Comparison of ENCODE assay signal across 12 cellular contexts in genomic region chr17:78707923-78708322, GRCh38.
DNase-seq lines count a peak whose midpoint lies in the region; ATAC-seq, FAIRE-seq and TF ChIP-seq lines count a peak whose summit lies in the region.
"Had no signal": no experiment of that assay in that cellular context is flagged by ENCODE, and none has a peak within 500 bp of the region (broad histone marks: within the 10 kb centered on the region; RNA-seq: fewer than 3 reads in every experiment).

No MANE protein-coding gene starts in this region.

- no peak for TF ChIP-seq CTCF in A549 (IDR thresholded peaks at IDR 0.05)

- no peaks in the 10 kb centered on the region for H3K9me3 Mint-ChIP-seq in effector memory CD8-positive, alpha-beta T cell
- H3K9me3 Mint-ChIP-seq: neural crest cell had no signal

- whole genome bisulfite sequencing in A549 (ENCODE audit: missing lambda C conversion rate) = 92% methylated on average over 7 of the region's 7 CpGs

- H3K9ac ChIP-seq in BLaER1 treated with 17β-estradiol and CSF1 and Interleukin-3, amounts not matched to agents 10 nM and 100 nM = peak overlapping the region in 5 of 11 experiments; percentile 17 to 58 (median 45); a peak in 6 of 22 replicates
- peak overlapping the region; percentile 7 for H3K9ac ChIP-seq in SK-N-MC (ENCODE audit: insufficient read length)

- CTCF ChIA-PET in A549 (lab: Yijun Ruan, JAX) = interaction anchor here (0.6 to 16.2 kb wide), 86 partner anchors 8 to 482 kb away, joined by 3 to 488 read pairs (median 6); no protein-coding TSS in a partner anchor

- H3K4me3 ChIP-seq in A549 (no peak overlapping the region), SK-N-MC (no peak overlapping the region)
- no peak overlapping the region for H3K4me3 ChIP-seq in BLaER1 treated with 17β-estradiol and CSF1 and Interleukin-3, amounts not matched to agents 10 nM and 100 nM
- H3K4me3 ChIP-seq: MG63 had no signal

- ATAC-seq in A549 = peak in 1 of 2 experiments; percentile 4; a peak in 1 of 6 replicates
- no peak for ATAC-seq in HG03565 (IDR thresholded peaks at IDR 0.05; ENCODE audit: unreplicated experiment)
- ATAC-seq in effector memory CD8-positive, alpha-beta T cell (replicated peaks) = no peak
- no peak for ATAC-seq in HG02938 (IDR thresholded peaks at IDR 0.05; ENCODE audit: unreplicated experiment)

- DNase-seq in A549 (ENCODE audit: low read depth in 1 of 2, low spot score in 1 of 2) (no peak), SK-N-MC (ENCODE audit: low read depth, low spot score) (no peak), NCI-H774 (lab: John Stamatoyannopoulos, UW) (no peak)
- no peak for DNase-seq in effector memory CD8-positive, alpha-beta T cell

- H3K4me1 Mint-ChIP-seq in effector memory CD8-positive, alpha-beta T cell (ENCODE audit: low read depth in 2 of 2) = peaks cover 35 to 46% of the 10 kb centered on the region in 2 donors

- H3K27ac Mint-ChIP-seq in effector memory CD8-positive, alpha-beta T cell = peak overlapping the region in 1 of 2 donors; percentile 81

- no peak for TF ChIP-seq POLR2A in A549 (IDR thresholded peaks at IDR 0.05; ENCODE audit: low read length)

- POLR2A ChIA-PET in A549 (lab: Yijun Ruan, JAX) = interaction anchor here (1.1 to 3.3 kb wide), 3 partner anchors 29 to 211 kb away, joined by 3 to 37 read pairs (median 15); no protein-coding TSS in a partner anchor

- H3K9me3 ChIP-seq in A549 = no peaks in the 10 kb centered on the region
- no peaks in the 10 kb centered on the region for H3K9me3 ChIP-seq in BLaER1 treated with 17β-estradiol and CSF1 and Interleukin-3, amounts not matched to agents 10 nM and 100 nM (replicated peaks in 1 of 11)
- H3K9me3 ChIP-seq in SK-N-MC (ENCODE audit: low read depth, low read length) = no peaks in the 10 kb centered on the region
- H3K9me3 ChIP-seq: MG63 had no signal

- no peaks in the 10 kb centered on the region for H3K27me3 ChIP-seq in BLaER1 treated with 17β-estradiol and CSF1 and Interleukin-3, amounts not matched to agents 10 nM and 100 nM
- no peaks in the 10 kb centered on the region for H3K27me3 ChIP-seq in layer of hippocampus (ENCODE audit: control insufficient read depth, insufficient read depth, low read length)
- H3K27me3 ChIP-seq: MG63 had no signal

- TF ChIP-seq RAD21 in A549 (conservative IDR thresholded peaks at IDR 0.05 in 1 of 2, IDR thresholded peaks at IDR 0.05 in 1 of 2) = no peak

- FAIRE-seq in A549 (lab: Jason Lieb, UNC) = no peak
- FAIRE-seq: colon, H1 had no signal

- H3K4me2 ChIP-seq in A549 = peak overlapping the region; percentile 53
- H3K4me2 ChIP-seq in BLaER1 treated with 17β-estradiol and CSF1 and Interleukin-3, amounts not matched to agents 10 nM and 100 nM = peak overlapping the region; percentile 8 to 83 (median 77); a peak in 18 of 22 replicates

- no peaks in the 10 kb centered on the region for H3K27me3 Mint-ChIP-seq in effector memory CD8-positive, alpha-beta T cell

- peaks cover 83% of the 10 kb centered on the region for H3K36me3 Mint-ChIP-seq in effector memory CD8-positive, alpha-beta T cell (ENCODE audit: insufficient read depth)

- H3K4me3 Mint-ChIP-seq in effector memory CD8-positive, alpha-beta T cell = peak overlapping the region in 1 of 2 donors; percentile 25
- H3K4me3 Mint-ChIP-seq: neural crest cell had no signal

- peaks cover 45 to 79% (median 58%) of the 10 kb centered on the region in 11 experiments for H3K36me3 ChIP-seq in BLaER1 treated with 17β-estradiol and CSF1 and Interleukin-3, amounts not matched to agents 10 nM and 100 nM
- H3K36me3 ChIP-seq in SK-N-MC (ENCODE audit: insufficient read depth, low read length) = 0 out of 2 replicates have a peak, but pooled peaks cover 4% of the 10 kb centered on the region
- H3K36me3 ChIP-seq: MG63 had no signal

- peaks cover 48% of the 10 kb centered on the region for H3K4me1 ChIP-seq in A549
- H3K4me1 ChIP-seq in BLaER1 treated with 17β-estradiol and CSF1 and Interleukin-3, amounts not matched to agents 10 nM and 100 nM = peaks cover 45 to 58% (median 49%) of the 10 kb centered on the region in 10 experiments

- TF ChIP-seq EP300 in A549 (IDR thresholded peaks at IDR 0.05) = no peak

- peak overlapping the region; percentile 78 to 88 for H3K27ac ChIP-seq in A549
- H3K27ac ChIP-seq in BLaER1 treated with 17β-estradiol and CSF1 and Interleukin-3, amounts not matched to agents 10 nM and 100 nM = peak overlapping the region in 6 of 11 experiments; percentile 15 to 71 (median 60); a peak in 8 of 22 replicates
- H3K27ac ChIP-seq in SK-N-MC = no peak overlapping the region
- H3K27ac ChIP-seq in layer of hippocampus (ENCODE audit: low read depth, low read length) = peak overlapping the region; percentile 16

- H4K20me1 ChIP-seq in BLaER1 treated with 17β-estradiol and CSF1 and Interleukin-3, amounts not matched to agents 10 nM and 100 nM = peaks cover 0 to 98% (median 25%) of the 10 kb centered on the region in 11 experiments; a peak in 14 of 22 replicates

TF ChIP-seq in A549, 52 proteins besides CTCF, POLR2A, EP300 and RAD21:
- no peak for TF ChIP-seq RNF2 (IDR thresholded peaks at IDR 0.05; ENCODE audit: borderline replicate concordance, low read depth)
- TF ChIP-seq, protein P1, sequence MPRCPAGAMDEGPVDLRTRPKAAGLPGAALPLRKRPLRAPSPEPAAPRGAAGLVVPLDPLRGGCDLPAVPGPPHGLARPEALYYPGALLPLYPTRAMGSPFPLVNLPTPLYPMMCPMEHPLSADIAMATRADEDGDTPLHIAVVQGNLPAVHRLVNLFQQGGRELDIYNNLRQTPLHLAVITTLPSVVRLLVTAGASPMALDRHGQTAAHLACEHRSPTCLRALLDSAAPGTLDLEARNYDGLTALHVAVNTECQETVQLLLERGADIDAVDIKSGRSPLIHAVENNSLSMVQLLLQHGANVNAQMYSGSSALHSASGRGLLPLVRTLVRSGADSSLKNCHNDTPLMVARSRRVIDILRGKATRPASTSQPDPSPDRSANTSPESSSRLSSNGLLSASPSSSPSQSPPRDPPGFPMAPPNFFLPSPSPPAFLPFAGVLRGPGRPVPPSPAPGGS (IDR thresholded peaks at IDR 0.05) = no peak
- no peak for TF ChIP-seq HOXB13 (CRISPR knock-in tag; IDR thresholded peaks at IDR 0.05; ENCODE audit: low read depth)
- TF ChIP-seq ZC3H11A (IDR thresholded peaks at IDR 0.05) = no peak
- no peak for TF ChIP-seq CHD4 (IDR thresholded peaks at IDR 0.05; ENCODE audit: borderline replicate concordance)
- TF ChIP-seq HEYL (CRISPR knock-in tag; IDR thresholded peaks at IDR 0.05) = no peak
- peak in 1 of 2 experiments; percentile 3; a peak in 1 of 5 replicates for TF ChIP-seq JUN (IDR thresholded peaks at IDR 0.05)
- peak; percentile 90 for TF ChIP-seq MAFK (IDR thresholded peaks at IDR 0.05; ENCODE audit: partially characterized antibody)
- TF ChIP-seq RFX5 (IDR thresholded peaks at IDR 0.05) = no peak
- TF ChIP-seq RARB (CRISPR knock-in tag; IDR thresholded peaks at IDR 0.05) = no peak
- TF ChIP-seq FOSL2 (IDR thresholded peaks at IDR 0.05) = no peak
- no peak for TF ChIP-seq FOSL2 (CRISPR knock-in tag; IDR thresholded peaks at IDR 0.05)
- no peak for TF ChIP-seq BHLHE40 (IDR thresholded peaks at IDR 0.05; ENCODE audit: low read depth, low read length)
- no peak for TF ChIP-seq ZNF302 (CRISPR knock-in tag; IDR thresholded peaks at IDR 0.05)
- no peak for TF ChIP-seq CBX2 (IDR thresholded peaks at IDR 0.05; ENCODE audit: borderline replicate concordance, low read depth)
- TF ChIP-seq ELK1 (IDR thresholded peaks at IDR 0.05; ENCODE audit: low read depth, low read length) = no peak
- TF ChIP-seq JUNB (IDR thresholded peaks at IDR 0.05) = no peak
- no peak for TF ChIP-seq CBX8 (IDR thresholded peaks at IDR 0.05)
- TF ChIP-seq KDM5A (IDR thresholded peaks at IDR 0.05) = no peak
